In the genomic region with DNA sequence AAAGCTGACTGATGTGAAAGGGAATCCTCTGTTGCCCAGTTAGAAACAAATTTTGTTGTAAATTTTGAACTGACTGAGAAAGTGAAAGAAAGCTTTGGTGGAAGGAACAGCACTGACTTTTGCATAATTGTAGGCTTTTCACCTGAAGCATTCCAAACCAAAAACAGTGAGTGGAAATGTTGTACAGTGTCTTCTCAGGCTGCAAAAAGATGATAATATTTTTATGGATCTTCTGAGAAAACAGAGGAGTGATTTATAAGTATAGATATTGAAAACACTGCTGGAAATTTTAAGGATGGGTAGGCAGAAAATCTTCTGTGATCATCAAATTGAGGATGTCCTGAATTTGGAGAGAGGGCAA, we compare ENCODE assay signal across 10 cellular contexts. TPM values are rescaled to one million over a fixed set of nuclear protein-coding genes. Genes with fewer than 3 reads are reported as not detected.
A peak's percentile ranks its signal among the peaks of the same experiment; 100 is the strongest.
DNase-seq lines count a peak whose midpoint lies in the region; ATAC-seq, FAIRE-seq and TF ChIP-seq lines count a peak whose summit lies in the region.
"Had no signal": no experiment of that assay in that cellular context is flagged by ENCODE, and none has a peak within 500 bp of the region (broad histone marks: within the 10 kb centered on the region; RNA-seq: fewer than 3 reads in every experiment).

No MANE protein-coding gene starts in this region.

- H2BK120ac ChIP-seq in mesendoderm (ENCODE audit: low read depth, low read length) = no peak overlapping the region

- H3K9me3 ChIP-seq in GM12878 (replicated peaks; ENCODE audit: control insufficient read depth, insufficient read depth, low read length) (no peaks in the 10 kb centered on the region), thoracic aorta (no peaks in the 10 kb centered on the region), Karpas-422 (ENCODE audit: low read length) (no peaks in the 10 kb centered on the region)
- H3K9me3 ChIP-seq: HAP-1 had no signal

- H2AFZ ChIP-seq in GM12878 (ENCODE audit: control insufficient read depth, low read depth, low read length) (no peak overlapping the region), Karpas-422 (ENCODE audit: low read length) (no peak overlapping the region)

- CTCF ChIA-PET in GM12878 (lab: Yijun Ruan, JAX) = interaction anchor here (0.8 to 2.4 kb wide), 6 partner anchors 15 to 91 kb away, joined by 3 to 14 read pairs (median 4); partner anchors contain the start of gene LURAP1L

- H3K27ac ChIP-seq in GM12878 (ENCODE audit: control insufficient read depth, insufficient read depth) = no peak overlapping the region
- H3K27ac ChIP-seq in mesendoderm (ENCODE audit: low read depth, low read length) = no peak overlapping the region
- H3K27ac ChIP-seq in thoracic aorta = peak overlapping the region; percentile 50 to 58
- H3K27ac ChIP-seq in Karpas-422 (ENCODE audit: low read length) = no peak overlapping the region

- no peak overlapping the region for H2AK5ac ChIP-seq in mesendoderm (ENCODE audit: low read length)

- no peaks in the 10 kb centered on the region for H3K79me2 ChIP-seq in GM12878 (ENCODE audit: control insufficient read depth, insufficient read depth, low read length)
- H3K79me2 ChIP-seq in mesendoderm (ENCODE audit: control insufficient read depth, insufficient read depth, low read length) = no peaks in the 10 kb centered on the region
- no peaks in the 10 kb centered on the region for H3K79me2 ChIP-seq in Karpas-422 (ENCODE audit: low read length)

- no peak overlapping the region for H3K23ac ChIP-seq in mesendoderm (ENCODE audit: low read length)

- SMC1A ChIA-PET in GM12878 (lab: Charles Lee; ENCODE audit: uncharacterized antibody, unreplicated experiment) = interaction anchor here (0.8 to 2.4 kb wide), 8 partner anchors 10 to 92 kb away, joined by 3 to 13 read pairs (median 6); partner anchors contain the start of gene LURAP1L

- FAIRE-seq in GM12878 (lab: Jason Lieb, UNC) (no peak), frontal cortex (lab: Jason Lieb, UNC) (no peak)

- H4K20me1 ChIP-seq in GM12878 (ENCODE audit: control insufficient read depth, insufficient read depth) (no peaks in the 10 kb centered on the region), Karpas-422 (ENCODE audit: insufficient read depth, low read depth, low read length) (no peaks in the 10 kb centered on the region)

- H3K56ac ChIP-seq in mesendoderm (ENCODE audit: low read length) = no peak overlapping the region

- no peak overlapping the region for H3K4me2 ChIP-seq in GM12878 (ENCODE audit: control insufficient read depth, insufficient read depth)
- H3K4me2 ChIP-seq in mesendoderm (ENCODE audit: low read length) = no peak overlapping the region
- H3K4me2 ChIP-seq in Karpas-422 (ENCODE audit: low read depth, low read length, poor library complexity, severe bottlenecking) = no peak overlapping the region

- no peak overlapping the region for H3K4ac ChIP-seq in mesendoderm (ENCODE audit: low read depth, low read length)

- peak overlapping the region; percentile 11 for H2BK15ac ChIP-seq in mesendoderm (replicated peaks; ENCODE audit: low read depth)

- no peak for TF ChIP-seq POLR2A in GM12878 (IDR thresholded peaks at IDR 0.05; ENCODE audit: low read depth, low read length)

- no TSS peak for BruUV-seq in GM12878 (replicated peaks; lab: Mats Ljungman, UMichigan)

- peak; percentile 35 for ATAC-seq in HG03280 (IDR thresholded peaks at IDR 0.05; ENCODE audit: unreplicated experiment)
- peak; percentile 13; the same call in 2 of the 3 replicates for ATAC-seq in GM12878
- ATAC-seq in thoracic aorta (ENCODE audit: insufficient number of reproducible peaks, low FRiP score, low read depth) = no peak

- no peak overlapping the region for H3K18ac ChIP-seq in mesendoderm (ENCODE audit: low read length)

- RAD21 ChIA-PET in GM12878 (lab: Charles Lee; ENCODE audit: unreplicated experiment) = interaction anchor here (1.1 to 2.4 kb wide), 4 partner anchors 23 to 95 kb away, joined by 3 to 13 read pairs (median 4); partner anchors contain the start of gene LURAP1L

- H4K5ac ChIP-seq in mesendoderm (ENCODE audit: low read length) = no peak overlapping the region

- H3K9me2 ChIP-seq in Karpas-422 (replicated peaks; ENCODE audit: insufficient read depth, low read length) = no peaks in the 10 kb centered on the region

- in situ Hi-C loops in GM12878 (cut with MboI) = no loop called here

- DNase-seq in GM12878 (ENCODE audit: low read depth, low spot score) = no peak
- no peak for DNase-seq in mesendoderm
- no peak for DNase-seq in thoracic aorta (ENCODE audit: low spot score)
- DNase-seq in frontal cortex (ENCODE audit: low spot score in 2 of 2) = no peak
- DNase-seq in Karpas-422 = no peak
- no peak for DNase-seq in posterior vena cava (ENCODE audit: low spot score)
- DNase-seq: activated B cell treated with CpG ODN at 0.5 μM for 24 hours; effector memory CD4-positive, alpha-beta T cell had no signal

- TF ChIP-seq EP300 in GM12878 (IDR thresholded peaks at IDR 0.05; ENCODE audit: borderline replicate concordance in 1 of 2, control insufficient read depth in 1 of 2, low read depth in 2 of 2, low read length in 2 of 2) = no peak

- H3K79me1 ChIP-seq in mesendoderm (ENCODE audit: low read length) = no peaks in the 10 kb centered on the region

- H4K8ac ChIP-seq in mesendoderm (ENCODE audit: low read depth, low read length) = no peak overlapping the region

- H3K27me3 ChIP-seq in GM12878 (replicated peaks in 1 of 2; ENCODE audit: control insufficient read depth in 2 of 2, insufficient read depth in 2 of 2, low read length in 1 of 2) = no peaks in the 10 kb centered on the region
- H3K27me3 ChIP-seq in mesendoderm (ENCODE audit: insufficient read depth, low read length, poor library complexity) = no peaks in the 10 kb centered on the region
- no peaks in the 10 kb centered on the region for H3K27me3 ChIP-seq in thoracic aorta (replicated peaks; ENCODE audit: insufficient read depth)
- H3K27me3 ChIP-seq in Karpas-422 (ENCODE audit: low read length) = no peaks in the 10 kb centered on the region

- TF ChIP-seq RAD21 in GM12878 (IDR thresholded peaks at IDR 0.05; ENCODE audit: insufficient read depth, low read depth, low read length) = no peak

- H3K9ac ChIP-seq in GM12878 (ENCODE audit: control insufficient read depth, insufficient read depth, low read length) (no peak overlapping the region), mesendoderm (ENCODE audit: low read length) (no peak overlapping the region), Karpas-422 (ENCODE audit: low read length) (no peak overlapping the region)

- no peaks in the 10 kb centered on the region for H3K36me3 ChIP-seq in GM12878 (ENCODE audit: control insufficient read depth in 2 of 2, insufficient read depth in 2 of 2, low read length in 1 of 2)
- no peaks in the 10 kb centered on the region for H3K36me3 ChIP-seq in mesendoderm (ENCODE audit: control insufficient read depth, insufficient read depth, low read length)
- no peaks in the 10 kb centered on the region for H3K36me3 ChIP-seq in thoracic aorta
- no peaks in the 10 kb centered on the region for H3K36me3 ChIP-seq in Karpas-422 (ENCODE audit: insufficient read depth, low read length)
- H3K36me3 ChIP-seq: HAP-1 had no signal

- no peak overlapping the region for H2BK5ac ChIP-seq in mesendoderm (ENCODE audit: low read length)

- intact Hi-C loops in GM12878 (cut with micrococcal nuclease; ENCODE audit: unreplicated experiment) = loop anchor here (5.0 kb wide), 1 partner anchor 272 kb away; no protein-coding TSS in a partner anchor
- intact Hi-C loops in posterior vena cava (cut with DNase I) = loop anchor here in 1 of 2 donors (5.0 kb wide), 1 partner anchor 38 kb away; the partner anchor contains the start of gene LURAP1L

- no peak for TF ChIP-seq CTCF in GM12878 (IDR thresholded peaks at IDR 0.05 in 2 of 3, conservative IDR thresholded peaks at IDR 0.05 in 1 of 3; ENCODE audit: control insufficient read depth in 2 of 3, extremely low read depth in 1 of 3, insufficient read depth in 1 of 3, low read depth in 3 of 3, low read length in 3 of 3)
- no peak for TF ChIP-seq CTCF in thoracic aorta (IDR thresholded peaks at IDR 0.05)

- POLR2A ChIA-PET in GM12878 (lab: Charles Lee) = no interaction called here

- no peaks in the 10 kb centered on the region for H3K4me1 ChIP-seq in GM12878 (ENCODE audit: control insufficient read depth, insufficient read depth, low read length)
- no peaks in the 10 kb centered on the region for H3K4me1 ChIP-seq in mesendoderm (ENCODE audit: control insufficient read depth, low read depth, low read length)
- peaks cover 18 to 58% of the 10 kb centered on the region in 2 donors for H3K4me1 ChIP-seq in thoracic aorta (ENCODE audit: control insufficient read depth in 1 of 2, low read depth in 2 of 2)
- H3K4me1 ChIP-seq in Karpas-422 (ENCODE audit: low read length) = no peaks in the 10 kb centered on the region

- H3K4me3 ChIP-seq in GM12878 (no peak overlapping the region), mesendoderm (ENCODE audit: low read length) (no peak overlapping the region), thoracic aorta (peak overlapping the region; percentile 30), Karpas-422 (ENCODE audit: low read length) (no peak overlapping the region)
- H3K4me3 ChIP-seq: HAP-1 had no signal

TF ChIP-seq in GM12878, 131 proteins besides CTCF, POLR2A, EP300 and RAD21 (continues in another document):
- TF ChIP-seq YY1 (IDR thresholded peaks at IDR 0.05; ENCODE audit: low read depth, low read length) = no peak
- TF ChIP-seq HDAC6 (IDR thresholded peaks at IDR 0.05; ENCODE audit: unreplicated experiment) = no peak
- no peak for TF ChIP-seq DPF2 (IDR thresholded peaks at IDR 0.05)

RNA-seq across cellular contexts. Expression of gene LURAP1L, which starts 40.0 kb away (rescaled TPM):
- 1.7 and 3.1 TPM in 2 replicates for total RNA-seq in GM12878 (2013; cell fraction: nucleolus; rRNA removed)
- total RNA-seq in GM12878 (2014; rRNA removed) (0.38 and 0.68 TPM in 2 replicates), GM12878 (2014; rRNA removed; fragmentation: Illumina TruSeq; extraction: Trizol) (0.92 and 0.98 TPM in 2 replicates), GM12878 (2021) (0.58 and 0.80 TPM in 2 replicates), thoracic aorta (10 to 100 TPM; 10.3 to 14.7 TPM), frontal cortex (1.6 TPM), posterior vena cava (10 to 100 TPM; 13.9 to 18.1 TPM)
- polyA plus RNA-seq in GM12878 (2011; ENCODE audit: low read depth) = not detected
- polyA plus RNA-seq in GM12878 (2011; rRNA removed) (3.7 and 4.3 TPM in 2 replicates), GM12878 (2014; fragmentation: Illumina TruSeq; extraction: Trizol) (0.47 and 1.6 TPM in 2 replicates), GM12878 (2014; fragmentation: Nextera tagmentation; extraction: Ambion mirVana) (under 1 TPM; 0.19 to 0.20 TPM), GM12878 (2014; rRNA removed) (0.79 and 0.93 TPM in 2 replicates), GM12878 (2016; fragmentation: Nextera tagmentation; extraction: Ambion mirVana) (under 1 TPM; 0.20 to 0.71 TPM)
- polyA plus RNA-seq in GM12878 (2011; cell fraction: cytosol; rRNA removed) = 2.2 TPM in 2 replicates
- polyA plus RNA-seq in GM12878 (2011; cell fraction: nucleus; rRNA removed) = 2.8 and 3.5 TPM in 2 replicates
- polyA plus RNA-seq in GM12878 (2012) = not detected in 2 replicates
- 3.5 and 4.3 TPM in 2 replicates for polyA minus RNA-seq in GM12878 (2011; rRNA and poly(A)+ RNA removed)
- polyA minus RNA-seq in GM12878 (2011; cell fraction: cytosol; rRNA and poly(A)+ RNA removed) = 1.7 and 2.5 TPM in 2 replicates
- polyA minus RNA-seq in GM12878 (2011; cell fraction: nucleus; rRNA and poly(A)+ RNA removed) = 3.0 and 4.7 TPM in 2 replicates
- polyA plus RNA-seq in mesendoderm (2013, experiment 1 of 2) = 0.22 TPM
- 0.24 TPM for polyA plus RNA-seq in mesendoderm (2013, experiment 2 of 2)
- not detected in 2 replicates for total RNA-seq in Karpas-422 (2014; rRNA removed; shearing (Covaris generic); ENCODE audit: low replicate concordance)
- total RNA-seq: activated B cell treated with CpG ODN at 0.5 μM for 24 hours had no signal

Comparison
In these comparisons a context has a peak if more than half of its experiments do, and no peak if none do; other contexts are left out.
1. H3K27ac ChIP-seq: peak in thoracic aorta (2 of 2); none in GM12878 (single experiment), mesendoderm (single experiment) and Karpas-422 (single experiment).